ENCODE assay signal across 24 cellular contexts in the genomic region with DNA sequence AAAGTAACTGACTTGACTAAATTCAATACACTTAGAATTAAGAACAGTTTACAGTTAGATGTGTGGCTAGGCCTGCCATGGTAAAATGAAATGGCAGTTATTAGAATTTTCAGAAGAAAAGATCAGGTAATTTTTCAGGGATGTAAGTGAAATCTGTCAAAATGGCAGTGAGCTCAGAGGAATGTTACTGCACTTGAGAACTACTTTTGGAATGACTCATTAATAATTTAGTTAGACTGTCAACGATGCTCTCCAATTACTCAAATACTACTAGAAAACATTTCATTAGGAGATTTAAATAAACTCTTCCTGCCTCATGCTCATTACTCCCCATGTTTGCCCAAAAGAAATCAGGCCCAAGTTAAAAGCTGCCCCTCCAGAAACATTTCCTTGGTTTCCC.
DNase-seq lines count a peak whose midpoint lies in the region; ATAC-seq and TF ChIP-seq lines count a peak whose summit lies in the region.
"Had no signal": no experiment of that assay in that cellular context is flagged by ENCODE, and none has a peak within 500 bp of the region (broad histone marks: within the 10 kb centered on the region; RNA-seq: fewer than 3 reads in every experiment).

No MANE protein-coding gene starts in this region.

- 46% methylated on average over 1 of the region's 1 CpG for WGBS in esophagus muscularis mucosa

- peaks cover 15 to 42% (median 39%) of the 10 kb centered on the region in 4 donors for H3K4me1 ChIP-seq in esophagus muscularis mucosa
- H3K4me1 ChIP-seq: BE2C, transverse colon had no signal

- H3K4me3 Mint-ChIP-seq in stimulated activated memory B cell treated with anti-CD40 and anti-IgM and Interleukin-4, amounts not matched to agents 10 μg/mL and 1 μg/mL and 100 μg/mL, for 72 hours: peak overlapping the region; percentile 8
- H3K4me3 Mint-ChIP-seq: activated CD4-positive, alpha-beta T cell treated with anti-CD3 and anti-CD28 coated beads, Interleukin-2, amount 10 ng/mL, durations not matched to agents 24 days and 14 days; effector memory CD8-positive, alpha-beta T cell had no signal

- no peaks in the 10 kb centered on the region for H3K27me3 ChIP-seq in esophagus muscularis mucosa
- H3K27me3 ChIP-seq: BE2C, heart right ventricle, transverse colon had no signal

- H3K27ac Mint-ChIP-seq in stimulated activated memory B cell treated with anti-CD40 and anti-IgM and Interleukin-4, amounts not matched to agents 10 μg/mL and 1 μg/mL and 100 μg/mL, for 72 hours: peak overlapping the region; percentile 98
- H3K27ac Mint-ChIP-seq: activated CD4-positive, alpha-beta T cell treated with anti-CD3 and anti-CD28 coated beads, Interleukin-2, amount 10 ng/mL, durations not matched to agents 24 days and 14 days; effector memory CD8-positive, alpha-beta T cell had no signal

- no peak for TF ChIP-seq CTCF in esophagus muscularis mucosa (IDR thresholded peaks at IDR 0.05)

- no peak for TF ChIP-seq POLR2A in esophagus muscularis mucosa (IDR thresholded peaks at IDR 0.05; ENCODE audit: low read depth)

- no peak for TF ChIP-seq EP300 in esophagus muscularis mucosa (IDR thresholded peaks at IDR 0.05)

- DNase-seq in ELR (ENCODE audit: low read depth) (peak; percentile 28), M059J (ENCODE audit: low read depth) (peak; percentile 30), esophagus muscularis mucosa (ENCODE audit: extremely low spot score) (no peak), NOMO-1 treated with DMSO at 0.1 percent for 48 hours (lab: John Stamatoyannopoulos, UW; ENCODE audit: unreplicated experiment) (no peak)
- DNase-seq in activated CD4-positive, CD25-positive, alpha-beta regulatory T cell (lab: John Stamatoyannopoulos, UW): no peak
- DNase-seq: activated CD4-positive, alpha-beta T cell treated with anti-CD3 and anti-CD28 coated beads, Interleukin-2, amount 10 ng/mL, durations not matched to agents 24 days and 14 days; activated gamma-delta T cell; BE2C; effector memory CD8-positive, alpha-beta T cell; GF-D8; heart right ventricle; Kasumi-1; NCI-H1105; NCI-H2081; NCI-H446 treated with DMSO at 0.1 percent for 48 hours; NK-92 treated with Interleukin-12 subunit alpha and Interleukin-12 subunit beta, amount 100 ng/mL, for 24 hours; right cardiac atrium; stimulated activated CD4-positive, alpha-beta T cell treated with anti-CD3 and anti-CD28 coated beads, Interleukin-15, amount 100 ng/mL, for 24 hours; stimulated activated naive CD4-positive, alpha-beta T cell; transverse colon had no signal

- H3K4me1 Mint-ChIP-seq in stimulated activated memory B cell treated with anti-CD40 and anti-IgM and Interleukin-4, amounts not matched to agents 10 μg/mL and 1 μg/mL and 100 μg/mL, for 72 hours: peaks cover 77% of the 10 kb centered on the region

- no peak overlapping the region for H3K4me3 ChIP-seq in esophagus muscularis mucosa
- H3K4me3 ChIP-seq: heart right ventricle, lung, transverse colon had no signal

- H3K36me3 ChIP-seq in esophagus muscularis mucosa: peaks cover 0 to 28% (median 17%) of the 10 kb centered on the region in 4 donors
- H3K36me3 ChIP-seq: BE2C, transverse colon had no signal

- H3K9me3 ChIP-seq in esophagus muscularis mucosa: no peaks in the 10 kb centered on the region
- H3K9me3 ChIP-seq: BE2C, heart right ventricle, transverse colon had no signal

- H3K9me3 Mint-ChIP-seq in stimulated activated memory B cell treated with anti-CD40 and anti-IgM and Interleukin-4, amounts not matched to agents 10 μg/mL and 1 μg/mL and 100 μg/mL, for 72 hours: no peaks in the 10 kb centered on the region
- H3K9me3 Mint-ChIP-seq: effector memory CD8-positive, alpha-beta T cell had no signal

- peak overlapping the region; percentile 33 to 49 (median 40) for H3K27ac ChIP-seq in esophagus muscularis mucosa (replicated peaks in 1 of 4)
- H3K27ac ChIP-seq: RWPE1 had no signal

- ATAC-seq in stimulated activated memory B cell treated with anti-CD40 and anti-IgM and Interleukin-4, amounts not matched to agents 10 μg/mL and 1 μg/mL and 100 μg/mL, for 72 hours: no peak
- ATAC-seq in HG03342 (IDR thresholded peaks at IDR 0.05; ENCODE audit: unreplicated experiment): no peak
- ATAC-seq: effector memory CD8-positive, alpha-beta T cell; heart right ventricle; right cardiac atrium had no signal

- H3K36me3 Mint-ChIP-seq in stimulated activated memory B cell treated with anti-CD40 and anti-IgM and Interleukin-4, amounts not matched to agents 10 μg/mL and 1 μg/mL and 100 μg/mL, for 72 hours: peaks cover 94% of the 10 kb centered on the region

- peaks cover 9% of the 10 kb centered on the region for H3K27me3 Mint-ChIP-seq in stimulated activated memory B cell treated with anti-CD40 and anti-IgM and Interleukin-4, amounts not matched to agents 10 μg/mL and 1 μg/mL and 100 μg/mL, for 72 hours
- H3K27me3 Mint-ChIP-seq: activated CD4-positive, alpha-beta T cell treated with anti-CD3 and anti-CD28 coated beads, Interleukin-2, amount 10 ng/mL, durations not matched to agents 24 days and 14 days; effector memory CD8-positive, alpha-beta T cell had no signal

- intact Hi-C loops in esophagus muscularis mucosa (cut with DNase I): no loop called here

Comparison
In these comparisons a context has a peak if more than half of its experiments do, and no peak if none do; other contexts are left out.
1. DNase-seq: peak in ELR (single experiment) and M059J (single experiment); none in esophagus muscularis mucosa (single experiment), activated CD4-positive, CD25-positive, alpha-beta regulatory T cell (0 of 4) and NOMO-1 treated with DMSO at 0.1 percent for 48 hours (single experiment).